Comparison of ENCODE assay signal across 14 cellular contexts in the genomic region with DNA sequence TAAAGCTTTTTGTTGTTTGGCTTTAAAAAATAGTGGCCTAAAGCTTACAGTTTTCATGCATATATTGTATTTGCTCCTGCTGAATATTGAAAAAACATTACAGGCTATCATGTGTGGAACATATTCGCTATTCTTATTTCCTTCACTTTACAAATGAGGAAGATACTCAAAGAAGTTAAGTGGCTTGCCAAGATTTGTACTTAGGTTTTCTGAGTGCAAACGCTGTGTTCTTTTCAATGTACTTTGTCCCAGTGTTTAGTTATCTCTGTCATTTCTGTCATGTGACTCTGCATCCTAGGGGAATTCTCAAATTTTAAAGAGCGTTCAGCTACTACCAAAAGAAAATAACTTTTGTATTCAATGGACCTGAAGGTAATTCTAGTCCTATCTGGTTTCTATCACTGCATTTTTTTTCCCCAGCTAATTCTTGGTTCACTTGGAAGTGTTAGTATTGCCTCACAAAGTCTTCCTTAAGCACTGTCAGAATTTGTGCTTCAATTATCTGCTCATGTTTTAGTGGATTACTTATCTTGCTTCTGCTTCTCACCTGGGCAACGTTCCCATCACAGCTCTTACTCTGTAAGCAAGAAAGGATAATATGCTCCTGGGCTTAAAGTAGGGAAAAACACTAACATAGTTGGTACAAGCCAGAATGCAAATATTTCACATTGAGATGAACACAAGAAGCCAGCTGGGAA. TPM values are rescaled to one million over a fixed set of nuclear protein-coding genes. Genes with fewer than 3 reads are reported as not detected.
DNase-seq lines count a peak whose midpoint lies in the region; ATAC-seq and TF ChIP-seq lines count a peak whose summit lies in the region.
"Had no signal": no experiment of that assay in that cellular context is flagged by ENCODE, and none has a peak within 500 bp of the region (broad histone marks: within the 10 kb centered on the region; RNA-seq: fewer than 3 reads in every experiment).

No MANE protein-coding gene starts in this region.

- H3K4me1 ChIP-seq in GM23338 (ENCODE audit: insufficient read depth): peaks cover 8% of the 10 kb centered on the region; the same call in 1 of the 2 replicates
- H3K4me1 ChIP-seq in OCI-LY3 (ENCODE audit: low read length): peaks cover 32% of the 10 kb centered on the region
- peaks cover 8% of the 10 kb centered on the region for H3K4me1 ChIP-seq in endodermal cell (ENCODE audit: control insufficient read depth, insufficient read depth, low read length)
- H3K4me1 ChIP-seq in prostate gland (replicated peaks): peaks cover 10% of the 10 kb centered on the region

- H3K36me3 Mint-ChIP-seq in GM23338 (ENCODE audit: low read depth): no peaks in the 10 kb centered on the region
- no peaks in the 10 kb centered on the region for H3K36me3 Mint-ChIP-seq in endodermal cell (ENCODE audit: low read depth)
- H3K36me3 Mint-ChIP-seq: naive thymus-derived CD4-positive, alpha-beta T cell had no signal

- no peaks in the 10 kb centered on the region for H3K36me3 ChIP-seq in GM23338 (ENCODE audit: insufficient read depth)
- no peaks in the 10 kb centered on the region for H3K36me3 ChIP-seq in OCI-LY3 (replicated peaks; ENCODE audit: low read depth, low read length)
- H3K36me3 ChIP-seq in endodermal cell (ENCODE audit: control insufficient read depth, insufficient read depth, low read length): no peaks in the 10 kb centered on the region
- no peaks in the 10 kb centered on the region for H3K36me3 ChIP-seq in prostate gland
- H3K36me3 ChIP-seq: transverse colon had no signal

- intact Hi-C loops in prostate gland (cut with DNase I): loop anchor here (5.0 kb wide), 1 partner anchor 90 kb away; no protein-coding TSS in a partner anchor

- TF ChIP-seq CTCF in GM23338 (conservative IDR thresholded peaks at IDR 0.05; ENCODE audit: low read depth in 2 of 2) (no peak), OCI-LY3 (IDR thresholded peaks at IDR 0.05; ENCODE audit: low read depth, low read length) (no peak), endodermal cell (conservative IDR thresholded peaks at IDR 0.05) (no peak), prostate gland (IDR thresholded peaks at IDR 0.05) (no peak)

- peak overlapping the region; percentile 4; the same call in 1 of the 2 replicates for H3K27ac ChIP-seq in GM23338 (ENCODE audit: low read depth)
- peak overlapping the region; percentile 56; the same call in 1 of the 2 replicates for H3K27ac ChIP-seq in OCI-LY3 (ENCODE audit: low read length)
- H3K27ac ChIP-seq in endodermal cell (ENCODE audit: low read depth, low read length): no peak overlapping the region
- peak overlapping the region; percentile 10 to 66 for H3K27ac ChIP-seq in prostate gland
- H3K27ac ChIP-seq: transverse colon had no signal

- no peaks in the 10 kb centered on the region for H3F3A ChIP-seq in GM23338 (replicated peaks; ENCODE audit: low read depth)

- peaks cover 3% of the 10 kb centered on the region for H3K27me3 Mint-ChIP-seq in GM23338 (ENCODE audit: insufficient read depth, low read depth, poor library complexity)
- peaks cover 46% of the 10 kb centered on the region for H3K27me3 Mint-ChIP-seq in endodermal cell (ENCODE audit: insufficient read depth)

- H3K9me3 Mint-ChIP-seq in GM23338 (no peaks in the 10 kb centered on the region), endodermal cell (no peaks in the 10 kb centered on the region)

- H3K4me2 ChIP-seq in GM23338 (no peak overlapping the region), OCI-LY3 (ENCODE audit: low read length) (peak overlapping the region; percentile 67)

- WGBS in endodermal cell (ENCODE audit: insufficient coverage in 1 of 2, insufficient read length in 1 of 2), 2 experiments: 69 to 82% methylated on average over 3 to 4 of the region's 4 CpGs
- WGBS in prostate gland: 9% methylated on average over 4 of the region's 4 CpGs

- no peak for DNase-seq in GM23338 (ENCODE audit: low spot score)
- no peak for DNase-seq in endodermal cell
- DNase-seq in prostate gland (ENCODE audit: low spot score): peak; percentile 52
- DNase-seq in HK-2 (ENCODE audit: unreplicated experiment): no peak
- no peak for DNase-seq in stimulated activated CD4-positive, alpha-beta T cell treated with anti-CD3 and anti-CD28 coated beads, Interleukin-2, amount 100 ng/mL, for 24 hours
- DNase-seq in Kasumi-1 (lab: John Stamatoyannopoulos, UW): no peak
- DNase-seq in SIG-M5 treated with dmso at 0.1 percent for 504 hours (lab: John Stamatoyannopoulos, UW; ENCODE audit: unreplicated experiment): no peak
- DNase-seq: activated effector memory CD4-positive, alpha-beta T cell treated with Interleukin-2 at 50 U/mL for 16 hours; aorta; dermis blood vessel endothelial cell; naive thymus-derived CD4-positive, alpha-beta T cell; retina; transverse colon had no signal

- TF ChIP-seq POLR2A in prostate gland (IDR thresholded peaks at IDR 0.05): no peak

- H3K4me3 Mint-ChIP-seq in GM23338 (no peak overlapping the region), endodermal cell (no peak overlapping the region)
- H3K4me3 Mint-ChIP-seq: naive thymus-derived CD4-positive, alpha-beta T cell had no signal

- H3K4me1 Mint-ChIP-seq in GM23338 (peaks cover 17% of the 10 kb centered on the region), endodermal cell (peaks cover 33% of the 10 kb centered on the region)

- H3K27me3 ChIP-seq in GM23338 (ENCODE audit: insufficient read depth): no peaks in the 10 kb centered on the region
- no peaks in the 10 kb centered on the region for H3K27me3 ChIP-seq in OCI-LY3 (ENCODE audit: low read depth, low read length)
- peaks cover 30% of the 10 kb centered on the region for H3K27me3 ChIP-seq in endodermal cell (ENCODE audit: control insufficient read depth, insufficient read depth, low read length, poor library complexity, severe bottlenecking)
- no peaks in the 10 kb centered on the region for H3K27me3 ChIP-seq in prostate gland (replicated peaks; ENCODE audit: insufficient read depth)
- H3K27me3 ChIP-seq: transverse colon had no signal

- H3K9ac ChIP-seq in OCI-LY3 (ENCODE audit: low read length): no peak overlapping the region
- peak overlapping the region; percentile 4 for H3K9ac ChIP-seq in endodermal cell (ENCODE audit: extremely low read depth, low read length, poor library complexity, severe bottlenecking)

- peak overlapping the region; percentile 1; the same call in 1 of the 2 replicates for H3K27ac Mint-ChIP-seq in GM23338
- no peak overlapping the region for H3K27ac Mint-ChIP-seq in endodermal cell
- H3K27ac Mint-ChIP-seq: naive thymus-derived CD4-positive, alpha-beta T cell had no signal

- no peaks in the 10 kb centered on the region for H3K9me3 ChIP-seq in OCI-LY3 (ENCODE audit: insufficient read depth, low read length)
- H3K9me3 ChIP-seq in endodermal cell (ENCODE audit: control insufficient read depth, low read length): no peaks in the 10 kb centered on the region
- H3K9me3 ChIP-seq in prostate gland: no peaks in the 10 kb centered on the region
- H3K9me3 ChIP-seq: transverse colon had no signal

- ATAC-seq in GM23338: no peak
- ATAC-seq: naive thymus-derived CD4-positive, alpha-beta T cell had no signal

- no peak overlapping the region for H2AFZ ChIP-seq in GM23338
- no peak overlapping the region for H2AFZ ChIP-seq in OCI-LY3 (ENCODE audit: low read depth, low read length)

- H3K9me2 ChIP-seq in GM23338 (ENCODE audit: insufficient read depth): no peaks in the 10 kb centered on the region

- H4K20me1 ChIP-seq in GM23338 (replicated peaks; ENCODE audit: insufficient read depth): no peaks in the 10 kb centered on the region
- H4K20me1 ChIP-seq in OCI-LY3 (ENCODE audit: insufficient read depth, low read length): no peaks in the 10 kb centered on the region

- H3K4me3 ChIP-seq in GM23338 (no peak overlapping the region), OCI-LY3 (ENCODE audit: low read length) (peak overlapping the region; percentile 47; the same call in 1 of the 2 replicates), endodermal cell (ENCODE audit: low read length) (peak overlapping the region; percentile 9), prostate gland (no peak overlapping the region)
- H3K4me3 ChIP-seq: transverse colon had no signal

- H3K79me2 ChIP-seq in GM23338 (replicated peaks; ENCODE audit: insufficient read depth): no peaks in the 10 kb centered on the region
- H3K79me2 ChIP-seq in OCI-LY3 (ENCODE audit: low read length): no peaks in the 10 kb centered on the region

TF ChIP-seq in GM23338, 12 proteins besides CTCF, POLR2A, EP300 and RAD21 (continues in another document):
- TF ChIP-seq NANOG (IDR thresholded peaks at IDR 0.05; ENCODE audit: borderline replicate concordance) (no peak), ZNF331 (CRISPR knock-in tag; IDR thresholded peaks at IDR 0.05; ENCODE audit: low read depth) (no peak), STAT1 (IDR thresholded peaks at IDR 0.05; ENCODE audit: unreplicated experiment) (no peak), CREB1 (CRISPR knock-in tag; IDR thresholded peaks at IDR 0.05; ENCODE audit: low read depth) (no peak), POLR2AphosphoS5 (IDR thresholded peaks at IDR 0.05; ENCODE audit: low read depth) (no peak), EZH2 (IDR thresholded peaks at IDR 0.05; ENCODE audit: low read depth, unreplicated experiment) (no peak), JUNB (IDR thresholded peaks at IDR 0.05; ENCODE audit: unreplicated experiment) (no peak)
- TF ChIP-seq, protein P1, sequence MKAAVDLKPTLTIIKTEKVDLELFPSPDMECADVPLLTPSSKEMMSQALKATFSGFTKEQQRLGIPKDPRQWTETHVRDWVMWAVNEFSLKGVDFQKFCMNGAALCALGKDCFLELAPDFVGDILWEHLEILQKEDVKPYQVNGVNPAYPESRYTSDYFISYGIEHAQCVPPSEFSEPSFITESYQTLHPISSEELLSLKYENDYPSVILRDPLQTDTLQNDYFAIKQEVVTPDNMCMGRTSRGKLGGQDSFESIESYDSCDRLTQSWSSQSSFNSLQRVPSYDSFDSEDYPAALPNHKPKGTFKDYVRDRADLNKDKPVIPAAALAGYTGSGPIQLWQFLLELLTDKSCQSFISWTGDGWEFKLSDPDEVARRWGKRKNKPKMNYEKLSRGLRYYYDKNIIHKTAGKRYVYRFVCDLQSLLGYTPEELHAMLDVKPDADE (IDR thresholded peaks at IDR 0.05): no peak

RNA-seq across cellular contexts. Expression of a gene that starts 7.0 kb away (rescaled TPM):
- 45.1 and 49.9 TPM in 2 replicates for total RNA-seq in GM23338 (2014; rRNA removed; shearing (Covaris generic))
- 11.5 and 12.6 TPM in 2 replicates for polyA plus RNA-seq in GM23338 (2016; fragmentation: Nextera tagmentation; extraction: Ambion mirVana)
- total RNA-seq in endodermal cell (100 to 1,000 TPM; 130 to 238 TPM), prostate gland (10 to 100 TPM; 24.6 to 61.2 TPM)
- polyA plus RNA-seq in endodermal cell (2013, experiment 1 of 2): 66.8 TPM
- polyA plus RNA-seq in endodermal cell (2013, experiment 2 of 2): 65.2 TPM
- polyA plus RNA-seq: naive thymus-derived CD4-positive, alpha-beta T cell had no signal

Comparison
In these comparisons a context has a peak if more than half of its experiments do, and no peak if none do; other contexts are left out.
1. H3K4me3 ChIP-seq: peak in OCI-LY3 (single experiment) and endodermal cell (single experiment); none in GM23338 (single experiment) and prostate gland (0 of 2).